ENCODE assay signal across 9 cellular contexts in genomic region chr19:48674921-48675824, GRCh38. TPM values are rescaled to one million over a fixed set of nuclear protein-coding genes. Genes with fewer than 3 reads are reported as not detected.
DNase-seq lines count a peak whose midpoint lies in the region; ATAC-seq and TF ChIP-seq lines count a peak whose summit lies in the region.
"Had no signal": no experiment of that assay in that cellular context is flagged by ENCODE, and none has a peak within 500 bp of the region (broad histone marks: within the 10 kb centered on the region; RNA-seq: fewer than 3 reads in every experiment).

No MANE protein-coding gene starts in this region.

- ATAC-seq in RWPE2 (ENCODE audit: low read depth) (peak; percentile 81), GM21825 (IDR thresholded peaks at IDR 0.05; ENCODE audit: unreplicated experiment) (no peak)

- H3K27me3 ChIP-seq in RWPE2 (ENCODE audit: insufficient read depth, poor library complexity, severe bottlenecking): no peaks in the 10 kb centered on the region
- peaks cover 0 to 15% (median 6%) of the 10 kb centered on the region in 3 experiments for H3K27me3 ChIP-seq in neuronal stem cell (ENCODE audit: control insufficient read depth in 3 of 3, insufficient read depth in 3 of 3, low read depth in 1 of 3, low read length in 3 of 3)

- no peak overlapping the region for H3K23ac ChIP-seq in neuronal stem cell (ENCODE audit: low read depth, low read length, poor library complexity)

- H3K4ac ChIP-seq in neuronal stem cell (ENCODE audit: low read length): no peak overlapping the region

- H4K91ac ChIP-seq in neuronal stem cell (ENCODE audit: low read depth, low read length, poor library complexity): no peak overlapping the region

- no peak overlapping the region for H2BK12ac ChIP-seq in neuronal stem cell (ENCODE audit: low read length)

- no peak overlapping the region for H3K14ac ChIP-seq in neuronal stem cell (ENCODE audit: low read length)

- H3K27ac ChIP-seq in RWPE2 (ENCODE audit: poor library complexity, severe bottlenecking) (no peak overlapping the region), neuronal stem cell (replicated peaks; ENCODE audit: low read length) (no peak overlapping the region)
- H3K27ac ChIP-seq: epithelial cell of prostate had no signal

- H2BK15ac ChIP-seq in neuronal stem cell (ENCODE audit: low read length): no peak overlapping the region

- no peak overlapping the region for H2BK5ac ChIP-seq in neuronal stem cell (ENCODE audit: low read length)

- H2BK120ac ChIP-seq in neuronal stem cell (ENCODE audit: low read depth, low read length): no peak overlapping the region

- H3K36me3 ChIP-seq in RWPE2 (ENCODE audit: low read depth) (no peaks in the 10 kb centered on the region), neuronal stem cell (replicated peaks in 1 of 2; ENCODE audit: control insufficient read depth in 2 of 2, insufficient read depth in 2 of 2, low read length in 2 of 2) (no peaks in the 10 kb centered on the region)

- H3K4me1 ChIP-seq in RWPE2 (ENCODE audit: insufficient read depth, poor library complexity, severe bottlenecking): no peaks in the 10 kb centered on the region
- H3K4me1 ChIP-seq in neuronal stem cell (ENCODE audit: control insufficient read depth in 2 of 2, insufficient read depth in 1 of 2, low read depth in 1 of 2, low read length in 2 of 2): peaks cover 12 to 13% of the 10 kb centered on the region in 2 donors

- H3K4me2 ChIP-seq in neuronal stem cell (ENCODE audit: insufficient read depth, low read length, poor library complexity, severe bottlenecking): no peak overlapping the region

- H3K9me3 ChIP-seq in RWPE2 (ENCODE audit: severe bottlenecking) (no peaks in the 10 kb centered on the region), neuronal stem cell (replicated peaks in 1 of 2; ENCODE audit: control insufficient read depth in 2 of 2, insufficient read depth in 1 of 2, low read depth in 1 of 2, low read length in 2 of 2) (no peaks in the 10 kb centered on the region)

- H2AK5ac ChIP-seq in neuronal stem cell (ENCODE audit: low read depth, low read length): peak overlapping the region; percentile 12

- DNase-seq in DMS153 (lab: John Stamatoyannopoulos, UW): peak; percentile 63
- DNase-seq in LNCaP clone FGC (ENCODE audit: low read depth): no peak
- no peak for DNase-seq in RWPE2 (ENCODE audit: low spot score)
- peak; percentile 49 for DNase-seq in activated T-helper 9 cell treated with anti-CD3 and anti-CD28 coated beads, Interleukin-2, amount 50 U/mL, for 16 hours (ENCODE audit: low read depth)
- DNase-seq in fibroblast of villous mesenchyme (ENCODE audit: low read depth): peak; percentile 84
- peak; percentile 82 for DNase-seq in neuronal stem cell (ENCODE audit: low spot score)
- peak; percentile 68 for DNase-seq in stromal cell of bone marrow (ENCODE audit: low read depth)

- no peak overlapping the region for H3K4me3 ChIP-seq in LNCaP clone FGC (ENCODE audit: low read depth, low read length)
- H3K4me3 ChIP-seq in RWPE2 (ENCODE audit: severe bottlenecking): no peak overlapping the region
- H3K4me3 ChIP-seq in fibroblast of villous mesenchyme (ENCODE audit: low read depth, low read length): no peak overlapping the region
- H3K4me3 ChIP-seq in neuronal stem cell (ENCODE audit: low read length in 2 of 2): no peak overlapping the region

- H3K18ac ChIP-seq in neuronal stem cell (ENCODE audit: low read length): peak overlapping the region; percentile 6

- peak overlapping the region; percentile 57 for H4K8ac ChIP-seq in neuronal stem cell (ENCODE audit: low read depth, low read length)

- no peak overlapping the region for H3K9ac ChIP-seq in neuronal stem cell (ENCODE audit: low read depth, low read length, poor library complexity)

- WGBS in neuronal stem cell (ENCODE audit: extremely low coverage in 2 of 2, insufficient read length in 2 of 2, insufficient replicate concordance in 1 of 2), 2 donors: no CpG with 5 or more reads among the region's 28 CpGs

- TF ChIP-seq CTCF in LNCaP clone FGC (IDR thresholded peaks at IDR 0.05; ENCODE audit: control insufficient read depth, extremely low read depth, insufficient read depth) (peak; percentile 69), RWPE2 (IDR thresholded peaks at IDR 0.05; ENCODE audit: poor library complexity, severe bottlenecking) (peak; percentile 90), fibroblast of villous mesenchyme (IDR thresholded peaks at IDR 0.05; ENCODE audit: insufficient read depth, low read depth, low read length) (peak; percentile 88)

- H2AFZ ChIP-seq in neuronal stem cell (ENCODE audit: low read length): peak overlapping the region; percentile 84

- H3K79me1 ChIP-seq in neuronal stem cell (ENCODE audit: low read depth, low read length): no peaks in the 10 kb centered on the region

RNA-seq across cellular contexts. Expression of gene NTN5, which starts 2.4 kb away (rescaled TPM):
- total RNA-seq in fibroblast of villous mesenchyme: under 0.01 TPM in 1 of 2 replicates, not detected in the other
- polyA plus RNA-seq in neuronal stem cell (2013, experiment 1 of 2): 1.2 TPM
- 1.3 TPM for polyA plus RNA-seq in neuronal stem cell (2013, experiment 2 of 2)

RNA-seq across cellular contexts. Expression of gene FUT2, which starts 20.6 kb away (rescaled TPM):
- not detected in 2 replicates for total RNA-seq in fibroblast of villous mesenchyme
- 0.06 TPM for polyA plus RNA-seq in neuronal stem cell (2013, experiment 1 of 2)
- polyA plus RNA-seq in neuronal stem cell (2013, experiment 2 of 2): 0.21 TPM

RNA-seq across cellular contexts. Expression of gene CA11, which starts 29.2 kb away (rescaled TPM):
- 1.3 TPM in 2 replicates for total RNA-seq in fibroblast of villous mesenchyme
- polyA plus RNA-seq in neuronal stem cell (2013, experiment 1 of 2): 117 TPM
- polyA plus RNA-seq in neuronal stem cell (2013, experiment 2 of 2): 126 TPM

RNA-seq across cellular contexts. Expression of gene DBP, which starts 38.0 kb away (rescaled TPM):
- total RNA-seq in fibroblast of villous mesenchyme: 6.9 and 7.7 TPM in 2 replicates
- 17.9 TPM for polyA plus RNA-seq in neuronal stem cell (2013, experiment 1 of 2)
- polyA plus RNA-seq in neuronal stem cell (2013, experiment 2 of 2): 16.7 TPM

RNA-seq across cellular contexts. Expression of gene MAMSTR, which starts 44.4 kb away (rescaled TPM):
- total RNA-seq in fibroblast of villous mesenchyme: 1.7 and 2.3 TPM in 2 replicates
- polyA plus RNA-seq in neuronal stem cell (2013, experiment 1 of 2): 1.1 TPM
- 0.90 TPM for polyA plus RNA-seq in neuronal stem cell (2013, experiment 2 of 2)

Comparison
In these comparisons a context has a peak if more than half of its experiments do, and no peak if none do; other contexts are left out.
1. DNase-seq: peak in DMS153 (single experiment), activated T-helper 9 cell treated with anti-CD3 and anti-CD28 coated beads, Interleukin-2, amount 50 U/mL, for 16 hours (single experiment), fibroblast of villous mesenchyme (single experiment), neuronal stem cell (single experiment) and stromal cell of bone marrow (single experiment); none in LNCaP clone FGC (single experiment) and RWPE2 (single experiment).
2. Peak in every context shown above with its lines, with median percentiles within 50 percentile points of each other: CTCF ChIP-seq.